In the genomic region with DNA sequence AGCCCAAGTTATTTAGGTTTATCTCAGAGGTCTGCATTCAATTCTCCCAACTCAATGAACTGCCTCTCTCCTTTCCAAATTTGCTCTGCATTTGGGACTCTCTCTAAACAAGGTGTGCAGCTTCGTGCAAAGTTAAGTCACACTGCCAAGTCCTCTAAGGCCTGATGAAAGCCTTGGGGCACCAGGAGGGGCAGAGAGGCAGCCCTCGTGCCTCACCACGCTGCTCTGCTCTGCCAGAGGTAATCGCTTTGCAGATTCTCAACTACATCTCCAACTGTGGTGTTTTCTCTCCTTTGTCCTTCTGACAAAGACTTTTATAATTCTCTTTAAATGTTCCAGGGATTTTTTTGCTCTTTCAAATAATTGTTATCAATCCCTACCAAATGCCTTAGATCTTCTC, we compare ENCODE assay signal across 21 cellular contexts.
"Had no signal": no experiment of that assay in that cellular context is flagged by ENCODE, and none has a peak within 500 bp of the region (broad histone marks: within the 10 kb centered on the region; RNA-seq: fewer than 3 reads in every experiment).

No MANE protein-coding gene starts in this region.

- H3K4me3 ChIP-seq: esophagus muscularis mucosa, gastrocnemius medialis, heart right ventricle, psoas muscle, right lobe of liver, suprapubic skin, thyroid gland, upper lobe of left lung, uterus had no signal

- H3K36me3 ChIP-seq: esophagus muscularis mucosa, gastrocnemius medialis, heart right ventricle, right lobe of liver, suprapubic skin, thyroid gland, upper lobe of left lung, uterus had no signal

- H3K79me2 ChIP-seq: parathyroid adenoma had no signal

- ATAC-seq: gastrocnemius medialis; heart right ventricle; naive thymus-derived CD4-positive, alpha-beta T cell; psoas muscle; right lobe of liver had no signal

- H3K4me1 ChIP-seq: esophagus muscularis mucosa, gastrocnemius medialis, heart right ventricle, parathyroid adenoma, psoas muscle, right lobe of liver, suprapubic skin, thyroid gland, upper lobe of left lung, uterus had no signal

- FAIRE-seq: islet of Langerhans had no signal

- H3K4me1 Mint-ChIP-seq: naive thymus-derived CD4-positive, alpha-beta T cell had no signal

- H3K27ac ChIP-seq: epithelial cell of prostate, esophagus muscularis mucosa, gastrocnemius medialis, heart right ventricle, parathyroid adenoma, psoas muscle, right lobe of liver, suprapubic skin, thyroid gland, upper lobe of left lung, uterus had no signal

- H3K9ac ChIP-seq: parathyroid adenoma had no signal

- H3K4me3 Mint-ChIP-seq: naive thymus-derived CD4-positive, alpha-beta T cell had no signal

- H2AFZ ChIP-seq: parathyroid adenoma had no signal

- H3K27ac Mint-ChIP-seq: naive thymus-derived CD4-positive, alpha-beta T cell had no signal

- DNase-seq: effector memory CD4-positive, alpha-beta T cell; gastrocnemius medialis; heart right ventricle; hypothalamus; kidney glomerular epithelial cell; mesendoderm; naive thymus-derived CD4-positive, alpha-beta T cell; psoas muscle; retina; right lobe of liver; stimulated activated CD4-positive, alpha-beta T cell treated with anti-CD3 and anti-CD28 coated beads, Interleukin-2, amount 100 ng/mL, for 24 hours; stimulated activated CD4-positive, alpha-beta T cell treated with anti-CD3 and anti-CD28 coated beads, Interleukin-4, amount 100 ng/mL, for 4 hours; stimulated activated naive CD4-positive, alpha-beta T cell; thyroid gland; uterus had no signal

- H3K27me3 ChIP-seq: esophagus muscularis mucosa, gastrocnemius medialis, right lobe of liver, suprapubic skin, thyroid gland, upper lobe of left lung, uterus had no signal

- H3K9me3 ChIP-seq: esophagus muscularis mucosa, gastrocnemius medialis, heart right ventricle, psoas muscle, right lobe of liver, suprapubic skin, thyroid gland, upper lobe of left lung, uterus had no signal
